Comparison of ENCODE assay signal across 8 cellular contexts in genomic region chr6:121430514-121431460, GRCh38. TPM values are rescaled to one million over a fixed set of nuclear protein-coding genes. Genes with fewer than 3 reads are reported as not detected.
DNase-seq lines count a peak whose midpoint lies in the region; ATAC-seq, FAIRE-seq and TF ChIP-seq lines count a peak whose summit lies in the region.

No MANE protein-coding gene starts in this region.

- TF ChIP-seq CTCF in AG10803 (conservative IDR thresholded peaks at IDR 0.05; ENCODE audit: low read length): peak; percentile 82
- TF ChIP-seq CTCF in kidney (IDR thresholded peaks at IDR 0.05; ENCODE audit: borderline replicate concordance, extremely low read depth, insufficient read depth): peak; percentile 73

- no peak overlapping the region for H3K4me3 ChIP-seq in AG10803 (ENCODE audit: low read length)
- peak overlapping the region; percentile 46 for H3K4me3 ChIP-seq in HUES48 (ENCODE audit: low read depth, low read length)
- no peak overlapping the region for H3K4me3 ChIP-seq in kidney (ENCODE audit: low read length in 2 of 2)

- H3K27ac ChIP-seq in HUES48 (ENCODE audit: low read depth, low read length) (peak overlapping the region; percentile 97), kidney (ENCODE audit: low read depth in 2 of 2, low read length in 2 of 2) (no peak overlapping the region)

- intact Hi-C loops in kidney (cut with DNase I): no loop called here

- FAIRE-seq in kidney (lab: Jason Lieb, UNC): peak; percentile 98

- peak overlapping the region; percentile 9; the same call in 1 of the 2 replicates for H3K9ac ChIP-seq in HUES48 (ENCODE audit: low read depth, low read length)
- no peak overlapping the region for H3K9ac ChIP-seq in kidney (ENCODE audit: low read length in 2 of 2)

- no peaks in the 10 kb centered on the region for H3K27me3 ChIP-seq in HUES48 (ENCODE audit: control insufficient read depth, insufficient read depth, low read length)

- H3K4me1 ChIP-seq in HUES48 (ENCODE audit: control insufficient read depth, insufficient read depth, low read length) (peaks cover 29% of the 10 kb centered on the region), kidney (ENCODE audit: control insufficient read depth in 1 of 2, insufficient read depth in 1 of 2, low read depth in 1 of 2, low read length in 2 of 2) (no peaks in the 10 kb centered on the region)

- no peak for ATAC-seq in HG02759 (IDR thresholded peaks at IDR 0.05; ENCODE audit: unreplicated experiment)
- ATAC-seq in HG02970 (IDR thresholded peaks at IDR 0.05; ENCODE audit: low FRiP score, unreplicated experiment): no peak

- no peaks in the 10 kb centered on the region for H3K36me3 ChIP-seq in HUES48 (ENCODE audit: control insufficient read depth, insufficient read depth, low read length)
- H3K36me3 ChIP-seq in kidney (ENCODE audit: control insufficient read depth in 1 of 2, insufficient read depth in 2 of 2, low read length in 2 of 2): no peaks in the 10 kb centered on the region

- no peaks in the 10 kb centered on the region for H3K9me3 ChIP-seq in HUES48 (ENCODE audit: control insufficient read depth, insufficient read depth, low read length)
- H3K9me3 ChIP-seq in kidney (ENCODE audit: control insufficient read depth in 1 of 2, low read length in 2 of 2): no peaks in the 10 kb centered on the region

- DNase-seq in AG10803 (ENCODE audit: low read depth) (peak; percentile 51), astrocyte of the hippocampus (ENCODE audit: low read depth, low spot score) (peak; percentile 72), kidney (no peak), NCI-H1092 treated with DMSO at 0.1 percent for 48 hours (lab: John Stamatoyannopoulos, UW) (no peak), activated T-cell treated with anti-CD3 and anti-CD28 coated beads for 4 hours (no peak)

RNA-seq across cellular contexts. Expression of gene GJA1, which starts 4.7 kb away (rescaled TPM):
- 47.8 TPM for total RNA-seq in kidney
- polyA plus RNA-seq in kidney (ENCODE audit: insufficient read depth, low read depth, low replicate concordance): 14.2 TPM

Comparison
In these comparisons a context has a peak if more than half of its experiments do, and no peak if none do; other contexts are left out.
1. DNase-seq: peak in AG10803 (single experiment) and astrocyte of the hippocampus (single experiment); none in kidney (single experiment), NCI-H1092 treated with DMSO at 0.1 percent for 48 hours (single experiment) and activated T-cell treated with anti-CD3 and anti-CD28 coated beads for 4 hours (single experiment).